In genomic region chr10:32979041-32979440, GRCh38 we compare ENCODE assay signal across 1 cellular context.
TF ChIP-seq lines count a peak whose summit lies in the region.

No MANE protein-coding gene starts in this region.

TF ChIP-seq in HCT116, 20 proteins besides CTCF, POLR2A, EP300 and RAD21:
- TF ChIP-seq, protein P1, sequence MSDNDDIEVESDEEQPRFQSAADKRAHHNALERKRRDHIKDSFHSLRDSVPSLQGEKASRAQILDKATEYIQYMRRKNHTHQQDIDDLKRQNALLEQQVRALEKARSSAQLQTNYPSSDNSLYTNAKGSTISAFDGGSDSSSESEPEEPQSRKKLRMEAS (IDR thresholded peaks at IDR 0.05): no peak
- TF ChIP-seq EZH2 (IDR thresholded peaks at IDR 0.05) (no peak), TCF7L2 (IDR thresholded peaks at IDR 0.05; ENCODE audit: borderline replicate concordance, extremely low read depth, insufficient read depth, insufficient read length) (no peak), SIN3A (IDR thresholded peaks at IDR 0.05; ENCODE audit: low read depth) (no peak), JUND (IDR thresholded peaks at IDR 0.05) (no peak), EZH2phosphoT487 (IDR thresholded peaks at IDR 0.05; ENCODE audit: borderline replicate concordance) (no peak), YY1 (IDR thresholded peaks at IDR 0.05; ENCODE audit: extremely low read depth, insufficient replicate concordance, low read depth, low read length) (no peak), POLR2AphosphoS5 (IDR thresholded peaks at IDR 0.05; ENCODE audit: low read depth, low read length) (no peak), ZFX (IDR thresholded peaks at IDR 0.05) (no peak), ZBTB33 (IDR thresholded peaks at IDR 0.05; ENCODE audit: extremely low read depth, insufficient replicate concordance, low read length) (no peak), CEBPB (IDR thresholded peaks at IDR 0.05; ENCODE audit: low read depth) (no peak), SP1 (IDR thresholded peaks at IDR 0.05; ENCODE audit: low read depth) (no peak), FOSL1 (IDR thresholded peaks at IDR 0.05; ENCODE audit: low read depth) (no peak)
